25 cellular contexts compared by ENCODE assay signal in the genomic region with DNA sequence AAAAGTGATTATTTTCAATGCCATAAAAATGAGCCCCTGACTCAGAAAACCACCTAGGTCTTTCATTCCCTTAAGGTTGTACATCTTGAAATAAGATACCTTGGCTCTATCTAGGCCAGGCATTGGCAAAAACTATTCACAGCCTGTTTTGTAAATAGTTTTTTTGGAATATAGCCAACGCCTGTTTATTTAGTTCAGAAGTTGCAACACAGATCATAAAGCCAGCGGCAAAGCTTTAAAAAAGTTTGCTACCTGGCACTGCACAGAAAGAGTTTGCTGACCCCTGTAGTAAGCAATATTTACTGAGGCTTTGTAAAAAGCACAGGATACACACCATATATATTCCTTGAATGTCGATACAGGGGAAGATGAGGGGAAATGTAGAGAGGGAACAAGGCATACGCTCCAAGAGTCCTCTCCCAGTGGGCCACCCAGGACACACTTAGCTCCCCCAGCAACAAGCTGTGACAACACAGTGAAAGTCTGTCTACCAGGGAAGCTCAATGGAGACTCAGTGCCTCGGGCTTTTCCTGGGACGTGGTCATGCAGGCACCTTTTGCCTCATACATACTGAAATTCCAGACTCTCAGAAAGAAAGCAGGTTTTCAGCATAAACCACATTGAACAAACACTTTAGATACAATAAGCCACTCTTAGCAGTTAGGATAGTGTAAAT. TPM values are rescaled to one million over a fixed set of nuclear protein-coding genes. Genes with fewer than 3 reads are reported as not detected.
DNase-seq lines count a peak whose midpoint lies in the region; ATAC-seq and TF ChIP-seq lines count a peak whose summit lies in the region.
"Had no signal": no experiment of that assay in that cellular context is flagged by ENCODE, and none has a peak within 500 bp of the region (broad histone marks: within the 10 kb centered on the region; RNA-seq: fewer than 3 reads in every experiment).

No MANE protein-coding gene starts in this region.

- peak; percentile 37 for DNase-seq in activated CD4-positive, alpha-beta T cell treated with anti-CD3 and anti-CD28 coated beads, Interleukin-2, amount 10 ng/mL, durations not matched to agents 24 days and 14 days
- no peak for DNase-seq in activated CD4-positive, alpha-beta T cell treated with anti-CD3 and anti-CD28 coated beads, Interleukin-2, amount 50 U/mL, for 4 hours
- DNase-seq in NCI-H69 (lab: John Stamatoyannopoulos, UW) (peak; percentile 25), left colon (no peak), endothelial cell (ENCODE audit: low spot score) (no peak), dedifferentiated amniotic fluid mesenchymal stem cell (ENCODE audit: extremely low spot score) (no peak), pons (ENCODE audit: low spot score) (no peak)
- no peak for DNase-seq in NK-92 treated with Interleukin-12 subunit alpha and Interleukin-12 subunit beta, amount 100 ng/mL, for 24 hours (lab: John Stamatoyannopoulos, UW)
- DNase-seq: activated CD4-positive, alpha-beta memory T cell treated with anti-CD3 and anti-CD28 coated beads, Interleukin-2, amount 10 ng/mL, durations not matched to agents 7 days and 5 days; activated CD4-positive, CD25-positive, alpha-beta regulatory T cell; activated gamma-delta T cell; activated naive CD8-positive, alpha-beta T cell treated with anti-CD3 and anti-CD28 coated beads, Interleukin-2, amount 50 U/mL, for 24 hours; activated T-cell treated with anti-CD3 and anti-CD28 coated beads for 4 hours; body of pancreas; H7; naive thymus-derived CD4-positive, alpha-beta T cell; NCI-H1436 treated with DMSO at 0.1 percent for 48 hours; NCI-H2171; NCI-H82; occipital lobe; SHP77 treated with DMSO at 0.1 percent for 48 hours; stimulated activated CD4-positive, alpha-beta T cell treated with anti-CD3 and anti-CD28 coated beads, Interleukin-4, amount 100 ng/mL, for 1 hour had no signal

- intact Hi-C loops in activated CD4-positive, alpha-beta T cell treated with anti-CD3 and anti-CD28 coated beads, Interleukin-2, amount 10 ng/mL, durations not matched to agents 24 days and 14 days (cut with micrococcal nuclease) = no loop called here
- intact Hi-C loops in left colon (cut with DNase I, micrococcal nuclease) = no loop called here

- peak; percentile 64 for ATAC-seq in left colon
- ATAC-seq: activated naive CD8-positive, alpha-beta T cell treated with anti-CD3 and anti-CD28 coated beads, Interleukin-2, amount 50 U/mL, for 24 hours; body of pancreas; foreskin keratinocyte; GM12878; naive thymus-derived CD4-positive, alpha-beta T cell; stimulated activated memory B cell treated with anti-CD40 and anti-IgM and Interleukin-4, amounts not matched to agents 10 μg/mL and 1 μg/mL and 100 μg/mL, for 72 hours had no signal

- TF ChIP-seq CTCF in endothelial cell (IDR thresholded peaks at IDR 0.05; ENCODE audit: unreplicated experiment) = no peak

- no peak overlapping the region for H3K4me3 Mint-ChIP-seq in activated CD4-positive, alpha-beta T cell treated with anti-CD3 and anti-CD28 coated beads, Interleukin-2, amount 10 ng/mL, durations not matched to agents 24 days and 14 days
- H3K4me3 Mint-ChIP-seq in endothelial cell (ENCODE audit: unreplicated experiment) = no peak overlapping the region
- H3K4me3 Mint-ChIP-seq: activated CD4-positive, alpha-beta memory T cell treated with anti-CD3 and anti-CD28 coated beads, Interleukin-2, amount 10 ng/mL, durations not matched to agents 7 days and 5 days; activated naive CD8-positive, alpha-beta T cell treated with anti-CD3 and anti-CD28 coated beads, Interleukin-2, amount 50 U/mL, for 24 hours; naive thymus-derived CD4-positive, alpha-beta T cell; stimulated activated memory B cell treated with anti-CD40 and anti-IgM and Interleukin-4, amounts not matched to agents 10 μg/mL and 1 μg/mL and 100 μg/mL, for 72 hours had no signal

- no peaks in the 10 kb centered on the region for H3K27me3 Mint-ChIP-seq in activated CD4-positive, alpha-beta T cell treated with anti-CD3 and anti-CD28 coated beads, Interleukin-2, amount 10 ng/mL, durations not matched to agents 24 days and 14 days
- H3K27me3 Mint-ChIP-seq in endothelial cell (ENCODE audit: unreplicated experiment) = no peaks in the 10 kb centered on the region
- H3K27me3 Mint-ChIP-seq: activated CD4-positive, alpha-beta memory T cell treated with anti-CD3 and anti-CD28 coated beads, Interleukin-2, amount 10 ng/mL, durations not matched to agents 7 days and 5 days; activated naive CD8-positive, alpha-beta T cell treated with anti-CD3 and anti-CD28 coated beads, Interleukin-2, amount 50 U/mL, for 24 hours; naive thymus-derived CD4-positive, alpha-beta T cell; stimulated activated memory B cell treated with anti-CD40 and anti-IgM and Interleukin-4, amounts not matched to agents 10 μg/mL and 1 μg/mL and 100 μg/mL, for 72 hours had no signal

- no peak overlapping the region for H3K27ac Mint-ChIP-seq in activated CD4-positive, alpha-beta T cell treated with anti-CD3 and anti-CD28 coated beads, Interleukin-2, amount 10 ng/mL, durations not matched to agents 24 days and 14 days
- no peak overlapping the region for H3K27ac Mint-ChIP-seq in endothelial cell (ENCODE audit: unreplicated experiment)
- H3K27ac Mint-ChIP-seq: activated CD4-positive, alpha-beta memory T cell treated with anti-CD3 and anti-CD28 coated beads, Interleukin-2, amount 10 ng/mL, durations not matched to agents 7 days and 5 days; activated naive CD8-positive, alpha-beta T cell treated with anti-CD3 and anti-CD28 coated beads, Interleukin-2, amount 50 U/mL, for 24 hours; naive thymus-derived CD4-positive, alpha-beta T cell; stimulated activated memory B cell treated with anti-CD40 and anti-IgM and Interleukin-4, amounts not matched to agents 10 μg/mL and 1 μg/mL and 100 μg/mL, for 72 hours had no signal

- H3K9me3 Mint-ChIP-seq in activated CD4-positive, alpha-beta T cell treated with anti-CD3 and anti-CD28 coated beads, Interleukin-2, amount 10 ng/mL, durations not matched to agents 24 days and 14 days = no peaks in the 10 kb centered on the region
- no peaks in the 10 kb centered on the region for H3K9me3 Mint-ChIP-seq in endothelial cell (ENCODE audit: unreplicated experiment)
- H3K9me3 Mint-ChIP-seq: activated CD4-positive, alpha-beta memory T cell treated with anti-CD3 and anti-CD28 coated beads, Interleukin-2, amount 10 ng/mL, durations not matched to agents 7 days and 5 days; activated naive CD8-positive, alpha-beta T cell treated with anti-CD3 and anti-CD28 coated beads, Interleukin-2, amount 50 U/mL, for 24 hours; naive thymus-derived CD4-positive, alpha-beta T cell; stimulated activated memory B cell treated with anti-CD40 and anti-IgM and Interleukin-4, amounts not matched to agents 10 μg/mL and 1 μg/mL and 100 μg/mL, for 72 hours had no signal

- H3K36me3 Mint-ChIP-seq in activated CD4-positive, alpha-beta T cell treated with anti-CD3 and anti-CD28 coated beads, Interleukin-2, amount 10 ng/mL, durations not matched to agents 24 days and 14 days (ENCODE audit: low read depth) = peaks cover 55% of the 10 kb centered on the region
- H3K36me3 Mint-ChIP-seq in endothelial cell (ENCODE audit: low read depth, unreplicated experiment) = peaks cover 15% of the 10 kb centered on the region

- peaks cover 3% of the 10 kb centered on the region for H3K4me1 Mint-ChIP-seq in activated CD4-positive, alpha-beta T cell treated with anti-CD3 and anti-CD28 coated beads, Interleukin-2, amount 10 ng/mL, durations not matched to agents 24 days and 14 days
- no peaks in the 10 kb centered on the region for H3K4me1 Mint-ChIP-seq in endothelial cell (ENCODE audit: unreplicated experiment)
- H3K4me1 Mint-ChIP-seq: activated CD4-positive, alpha-beta memory T cell treated with anti-CD3 and anti-CD28 coated beads, Interleukin-2, amount 10 ng/mL, durations not matched to agents 7 days and 5 days; activated naive CD8-positive, alpha-beta T cell treated with anti-CD3 and anti-CD28 coated beads, Interleukin-2, amount 50 U/mL, for 24 hours; naive thymus-derived CD4-positive, alpha-beta T cell; stimulated activated memory B cell treated with anti-CD40 and anti-IgM and Interleukin-4, amounts not matched to agents 10 μg/mL and 1 μg/mL and 100 μg/mL, for 72 hours had no signal

RNA-seq across cellular contexts. Expression of a gene that starts 20.5 kb away (rescaled TPM):
- 70.7 and 75.9 TPM in 2 replicates for total RNA-seq in activated CD4-positive, alpha-beta T cell treated with anti-CD3 and anti-CD28 coated beads, Interleukin-2, amount 10 ng/mL, durations not matched to agents 24 days and 14 days
- total RNA-seq in left colon (10 to 100 TPM; 19.9 to 30.5 TPM), endothelial cell (ENCODE audit: unreplicated experiment) (39.6 TPM)

Comparison
In these comparisons a context has a peak if more than half of its experiments do, and no peak if none do; other contexts are left out.
1. DNase-seq: peak in activated CD4-positive, alpha-beta T cell treated with anti-CD3 and anti-CD28 coated beads, Interleukin-2, amount 10 ng/mL, durations not matched to agents 24 days and 14 days (single experiment) and NCI-H69 (single experiment); none in activated CD4-positive, alpha-beta T cell treated with anti-CD3 and anti-CD28 coated beads, Interleukin-2, amount 50 U/mL, for 4 hours (0 of 2), left colon (0 of 2), endothelial cell (single experiment), dedifferentiated amniotic fluid mesenchymal stem cell (single experiment), pons (single experiment) and NK-92 treated with Interleukin-12 subunit alpha and Interleukin-12 subunit beta, amount 100 ng/mL, for 24 hours (single experiment).